22 cellular contexts compared by ENCODE assay signal in genomic region chr11:34308049-34308692, GRCh38. TPM values are rescaled to one million over a fixed set of nuclear protein-coding genes. Genes with fewer than 3 reads are reported as not detected.
A peak's percentile ranks its signal among the peaks of the same experiment; 100 is the strongest.
DNase-seq lines count a peak whose midpoint lies in the region; ATAC-seq, FAIRE-seq and TF ChIP-seq lines count a peak whose summit lies in the region.
"Had no signal": no experiment of that assay in that cellular context is flagged by ENCODE, and none has a peak within 500 bp of the region (broad histone marks: within the 10 kb centered on the region; RNA-seq: fewer than 3 reads in every experiment).

No MANE protein-coding gene starts in this region.

- peaks cover 5% of the 10 kb centered on the region for H3K36me3 Mint-ChIP-seq in Calu3 (ENCODE audit: insufficient read depth, unreplicated experiment)
- H3K36me3 Mint-ChIP-seq: stimulated activated effector memory CD8-positive, alpha-beta T cell treated with anti-CD3 and anti-CD28 coated beads, Interleukin-12 subunit alpha, Interleukin-12 subunit beta, amount 100 ng/mL, for 72 hours had no signal

- no peak overlapping the region for H3K4me3 ChIP-seq in Panc1 (ENCODE audit: low read depth in 2 of 2, low read length in 2 of 2)
- no peak overlapping the region for H3K4me3 ChIP-seq in keratinocyte (ENCODE audit: control insufficient read depth in 2 of 3, extremely low read depth in 1 of 3, insufficient read depth in 2 of 3, low read depth in 1 of 3, low read length in 3 of 3)
- H3K4me3 ChIP-seq: adrenal gland, gastroesophageal sphincter, thyroid gland had no signal

- peak overlapping the region; percentile 14 for H3K4me2 ChIP-seq in keratinocyte (ENCODE audit: control insufficient read depth, extremely low read depth, insufficient read depth, low read depth, low read length)

- H3K27ac Mint-ChIP-seq in Calu3 (ENCODE audit: unreplicated experiment): peak overlapping the region; percentile 60
- H3K27ac Mint-ChIP-seq: activated B cell treated with CpG ODN at 0.5 μM for 24 hours; stimulated activated effector memory CD8-positive, alpha-beta T cell treated with anti-CD3 and anti-CD28 coated beads, Interleukin-12 subunit alpha, Interleukin-12 subunit beta, amount 100 ng/mL, for 72 hours; T-helper 2 cell treated with Interferon-gamma antibody and Interleukin-4, amounts not matched to agents 5 μg/mL and 100 μg/mL, for 36 hours had no signal

- H3K4me1 Mint-ChIP-seq in Calu3 (ENCODE audit: low read depth, unreplicated experiment): peaks cover 46% of the 10 kb centered on the region

- BruUV-seq in Calu3 (replicated peaks; lab: Mats Ljungman, UMichigan) (no TSS peak), Panc1 (replicated peaks; lab: Mats Ljungman, UMichigan) (no TSS peak)

- H3K4me1 ChIP-seq in Panc1 (ENCODE audit: control insufficient read depth, insufficient read depth, low read length): peaks cover 14% of the 10 kb centered on the region
- peaks cover 20% of the 10 kb centered on the region for H3K4me1 ChIP-seq in keratinocyte (ENCODE audit: control insufficient read depth, extremely low read depth, insufficient read depth, low read length)

- CTCF ChIA-PET in Calu3 (lab: Charles Lee): interaction anchor here (0.7 to 2.0 kb wide), 2 partner anchors 74 to 134 kb away, joined by 4 to 9 read pairs; no protein-coding TSS in a partner anchor
- CTCF ChIA-PET in Panc1 (lab: Charles Lee): no interaction called here

- intact Hi-C loops in Calu3 (cut with micrococcal nuclease; ENCODE audit: unreplicated experiment) (loop anchor here (5.0 kb wide), 1 partner anchor 39 kb away; no protein-coding TSS in a partner anchor), Panc1 (cut with micrococcal nuclease; ENCODE audit: unreplicated experiment) (no loop called here)

- H3K36me3 ChIP-seq in Panc1 (ENCODE audit: control insufficient read depth, insufficient read depth, low read length) (no peaks in the 10 kb centered on the region), keratinocyte (ENCODE audit: control insufficient read depth in 2 of 2, extremely low read depth in 1 of 2, insufficient read depth in 2 of 2, low read length in 2 of 2) (no peaks in the 10 kb centered on the region)
- H3K36me3 ChIP-seq: adrenal gland, gastroesophageal sphincter, thyroid gland had no signal

- dilution Hi-C loops in keratinocyte (cut with MboI; ENCODE audit: extremely low pct_ligation_motif_present, low sequenced_read_pairs): no loop called here

- H3K9me3 ChIP-seq in Panc1 (ENCODE audit: control insufficient read depth, insufficient read depth, low read depth, low read length) (no peaks in the 10 kb centered on the region), keratinocyte (ENCODE audit: control insufficient read depth, low read depth, low read length) (no peaks in the 10 kb centered on the region)
- H3K9me3 ChIP-seq: adrenal gland, gastroesophageal sphincter, thyroid gland had no signal

- H3K27ac ChIP-seq in 22Rv1 (peak overlapping the region; percentile 46), Panc1 (ENCODE audit: low read length) (no peak overlapping the region), keratinocyte (ENCODE audit: control insufficient read depth, insufficient read depth, low read length) (peak overlapping the region; percentile 66)
- H3K27ac ChIP-seq: gastroesophageal sphincter, thyroid gland had no signal

- H3K27me3 ChIP-seq in Panc1 (ENCODE audit: control insufficient read depth, insufficient read depth, low read length): no peaks in the 10 kb centered on the region
- no peaks in the 10 kb centered on the region for H3K27me3 ChIP-seq in keratinocyte (ENCODE audit: control insufficient read depth, extremely low read depth, insufficient read depth, low read length)
- H3K27me3 ChIP-seq: adrenal gland, gastroesophageal sphincter, thyroid gland had no signal

- peak; percentile 23 for FAIRE-seq in keratinocyte (lab: Jason Lieb, UNC)

- ATAC-seq in Panc1 (no peak), HG02623 (IDR thresholded peaks at IDR 0.05; ENCODE audit: unreplicated experiment) (no peak), HG03354 (IDR thresholded peaks at IDR 0.05; ENCODE audit: poor library complexity, severe bottlenecking, unreplicated experiment) (no peak)
- ATAC-seq: gastroesophageal sphincter; left colon; stimulated activated effector memory CD8-positive, alpha-beta T cell treated with anti-CD3 and anti-CD28 coated beads, Interleukin-12 subunit alpha, Interleukin-12 subunit beta, amount 100 ng/mL, for 72 hours had no signal

- no peak overlapping the region for H3K9ac ChIP-seq in keratinocyte (ENCODE audit: control insufficient read depth, extremely low read depth, insufficient read depth, low read length)

- no peak overlapping the region for H2AFZ ChIP-seq in keratinocyte (ENCODE audit: control insufficient read depth, low read length)

- no peaks in the 10 kb centered on the region for H3K79me2 ChIP-seq in keratinocyte (ENCODE audit: control insufficient read depth, insufficient read depth, low read length)

- no peaks in the 10 kb centered on the region for H3K9me3 Mint-ChIP-seq in Calu3 (ENCODE audit: low read depth, unreplicated experiment)
- H3K9me3 Mint-ChIP-seq: activated B cell treated with CpG ODN at 0.5 μM for 24 hours; stimulated activated effector memory CD8-positive, alpha-beta T cell treated with anti-CD3 and anti-CD28 coated beads, Interleukin-12 subunit alpha, Interleukin-12 subunit beta, amount 100 ng/mL, for 72 hours; T-helper 2 cell treated with Interferon-gamma antibody and Interleukin-4, amounts not matched to agents 5 μg/mL and 100 μg/mL, for 36 hours had no signal

- POLR2A ChIA-PET in Panc1 (lab: Charles Lee): no interaction called here

- DNase-seq in Calu3 (peak; percentile 29), Panc1 (ENCODE audit: low read depth, low spot score) (peak; percentile 45), keratinocyte (ENCODE audit: low read depth, low spot score) (peak; percentile 74), DMS79 (lab: John Stamatoyannopoulos, UW) (no peak), G401 (ENCODE audit: low spot score) (no peak)
- DNase-seq: activated B cell treated with CpG ODN at 0.5 μM for 24 hours; activated CD8-positive, alpha-beta memory T cell treated with anti-CD3 and anti-CD28 coated beads, Interleukin-2, amount 50 U/mL, for 48 hours; activated effector memory CD4-positive, alpha-beta T cell treated with Interleukin-2 at 50 U/mL for 16 hours; adrenal gland; dermis blood vessel endothelial cell; KG1; left colon; NCI-H1930; NCI-H226; retina; thyroid gland had no signal

- in situ Hi-C loops in Panc1 (cut with HindIII; ENCODE audit: low pct_unique_long_range_greater_than_20kb, low sequenced_read_pairs): no loop called here
- in situ Hi-C loops in G401 (cut with HindIII; ENCODE audit: low sequenced_read_pairs): no loop called here

- no peaks in the 10 kb centered on the region for H3K27me3 Mint-ChIP-seq in Calu3 (ENCODE audit: unreplicated experiment)
- H3K27me3 Mint-ChIP-seq: activated B cell treated with CpG ODN at 0.5 μM for 24 hours had no signal

- no peak overlapping the region for H3K4me3 Mint-ChIP-seq in Calu3 (ENCODE audit: low read depth, unreplicated experiment)
- H3K4me3 Mint-ChIP-seq: activated B cell treated with CpG ODN at 0.5 μM for 24 hours; stimulated activated effector memory CD8-positive, alpha-beta T cell treated with anti-CD3 and anti-CD28 coated beads, Interleukin-12 subunit alpha, Interleukin-12 subunit beta, amount 100 ng/mL, for 72 hours; T-helper 2 cell treated with Interferon-gamma antibody and Interleukin-4, amounts not matched to agents 5 μg/mL and 100 μg/mL, for 36 hours had no signal

- H4K20me1 ChIP-seq in keratinocyte (ENCODE audit: control insufficient read depth, extremely low read depth, insufficient read depth, low read length): no peaks in the 10 kb centered on the region

- no peaks in the 10 kb centered on the region for H3K9me1 ChIP-seq in keratinocyte (ENCODE audit: control insufficient read depth, extremely low read depth, insufficient read depth, low read length)

- TF ChIP-seq CTCF in 22Rv1 (IDR thresholded peaks at IDR 0.05) (no peak), Calu3 (IDR thresholded peaks at IDR 0.05; ENCODE audit: unreplicated experiment) (no peak), Panc1 (IDR thresholded peaks at IDR 0.05) (no peak), keratinocyte (optimal IDR thresholded peaks at IDR 0.05 in 1 of 3, IDR thresholded peaks at IDR 0.05 in 1 of 3, conservative IDR thresholded peaks at IDR 0.05 in 1 of 3; ENCODE audit: extremely low read depth in 1 of 3, insufficient read depth in 2 of 3, low read length in 3 of 3) (no peak)

RNA-seq across cellular contexts. Expression of gene ABTB2, which starts 49.6 kb away (rescaled TPM):
- total RNA-seq in Calu3 (2022) (24.6 and 24.8 TPM in 2 replicates), Panc1 (2021; ENCODE audit: unreplicated experiment) (22.7 TPM)
- 24.9 TPM for polyA plus RNA-seq in Panc1 (2012; ENCODE audit: insufficient read length)
- 1.0 to 2.5 TPM (median 1.6 TPM) in 3 replicates for polyA plus RNA-seq in keratinocyte
- 1.8 TPM for polyA plus RNA-seq in keratinocyte (2011; ENCODE audit: low read depth)
- polyA plus RNA-seq in keratinocyte (2011; cell fraction: cytosol; rRNA removed): 2.0 and 2.3 TPM in 2 replicates
- polyA plus RNA-seq in keratinocyte (2011; cell fraction: nucleus; rRNA removed): 6.0 and 6.5 TPM in 2 replicates
- 2.2 and 3.4 TPM in 2 replicates for polyA plus RNA-seq in keratinocyte (2012; ENCODE audit: low replicate concordance)
- 1.1 to 6.0 TPM (median 2.4 TPM) in 3 replicates for polyA minus RNA-seq in keratinocyte
- polyA minus RNA-seq in keratinocyte (2011; cell fraction: cytosol; rRNA and poly(A)+ RNA removed): 2.7 TPM
- 5.1 and 6.5 TPM in 2 replicates for polyA minus RNA-seq in keratinocyte (2011; cell fraction: nucleus; rRNA and poly(A)+ RNA removed)
- total RNA-seq in G401 (2014; rRNA removed; shearing (Covaris generic)): 1.8 and 2.9 TPM in 2 replicates

Comparison
In these comparisons a context has a peak if more than half of its experiments do, and no peak if none do; other contexts are left out.
1. DNase-seq: peak in Calu3 (single experiment), Panc1 (single experiment) and keratinocyte (single experiment); none in DMS79 (single experiment) and G401 (single experiment).